In the genomic region with DNA sequence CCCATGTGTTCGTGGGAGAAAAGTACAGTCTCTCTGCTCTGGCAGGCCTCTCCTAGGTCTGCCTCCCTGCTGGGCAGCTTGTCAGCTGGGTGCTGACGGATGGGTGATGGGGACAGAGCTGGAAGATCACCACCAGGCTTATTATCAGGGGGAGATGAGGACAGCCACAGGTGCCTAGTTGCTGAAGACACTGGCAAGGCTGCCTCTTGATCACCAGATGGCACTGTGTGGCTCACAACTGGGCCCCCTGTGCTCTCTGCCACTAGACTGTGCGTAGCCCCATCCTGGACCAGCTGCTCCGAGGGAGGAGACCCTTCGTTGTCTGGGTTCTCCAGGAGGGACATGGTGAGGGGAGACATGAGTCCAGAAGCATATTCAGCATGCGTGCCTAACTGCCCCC, we compare ENCODE assay signal across 9 cellular contexts.
DNase-seq lines count a peak whose midpoint lies in the region; ATAC-seq, FAIRE-seq and TF ChIP-seq lines count a peak whose summit lies in the region.
"Had no signal": no experiment of that assay in that cellular context is flagged by ENCODE, and none has a peak within 500 bp of the region (broad histone marks: within the 10 kb centered on the region; RNA-seq: fewer than 3 reads in every experiment).

No MANE protein-coding gene starts in this region.

- no peak overlapping the region for H2AFZ ChIP-seq in GM23248

- H3K36me3 Mint-ChIP-seq in WTC11, result peaks cover 4% of the 10 kb centered on the region; the same call in 1 of the 2 replicates

- intact Hi-C loops in kidney (cut with DNase I), result no loop called here

- no peak overlapping the region for H3K4me3 Mint-ChIP-seq in WTC11

- in situ Hi-C loops in GM23248 (cut with MboI), result no loop called here

- peaks cover 44% of the 10 kb centered on the region for H3F3A ChIP-seq in GM23248 (ENCODE audit: insufficient read depth)

- H3K36me3 ChIP-seq in GM23248 (ENCODE audit: low read depth) (peaks cover 3% of the 10 kb centered on the region; the same call in 1 of the 2 replicates), kidney (ENCODE audit: control insufficient read depth in 1 of 2, insufficient read depth in 2 of 2, low read length in 2 of 2) (peaks cover 6 to 14% of the 10 kb centered on the region in 2 donors)

- H3K4me3 ChIP-seq in AG04450 (ENCODE audit: low read depth, low read length) (no peak overlapping the region), GM23248 (no peak overlapping the region), kidney (ENCODE audit: low read length in 2 of 2) (no peak overlapping the region)
- H3K4me3 ChIP-seq: MG63 had no signal

- no peaks in the 10 kb centered on the region for H3K4me1 Mint-ChIP-seq in WTC11

- no peaks in the 10 kb centered on the region for H3K9me2 ChIP-seq in GM23248 (ENCODE audit: insufficient read depth)

- H3K27me3 Mint-ChIP-seq in WTC11 (ENCODE audit: low read depth), result no peaks in the 10 kb centered on the region

- TF ChIP-seq CTCF in AG04450 (IDR thresholded peaks at IDR 0.05; ENCODE audit: low read depth, low read length) (0 out of 2 replicates have a peak, but pooled peaks have one; percentile 24), WTC11 (IDR thresholded peaks at IDR 0.05) (no peak), kidney (IDR thresholded peaks at IDR 0.05; ENCODE audit: borderline replicate concordance, extremely low read depth, insufficient read depth) (peak; percentile 17)

- no peaks in the 10 kb centered on the region for H3K79me2 ChIP-seq in GM23248 (ENCODE audit: insufficient read depth)

- no peaks in the 10 kb centered on the region for H4K20me1 ChIP-seq in GM23248 (ENCODE audit: insufficient read depth)

- H3K4me2 ChIP-seq in GM23248 (ENCODE audit: unreplicated experiment), result no peak overlapping the region

- no peak overlapping the region for H3K27ac Mint-ChIP-seq in WTC11

- ATAC-seq in WTC11 (peak; percentile 76), GM21515 (IDR thresholded peaks at IDR 0.05; ENCODE audit: unreplicated experiment) (no peak)

- DNase-seq in AG04450 (ENCODE audit: low read depth, low spot score) (no peak), GM23248 (peak; percentile 28), WTC11 (ENCODE audit: low spot score) (peak; percentile 28), kidney (no peak), activated gamma-delta T cell (lab: John Stamatoyannopoulos, UW) (no peak), SKM-1 treated with dmso at 0.1 percent for 144 hours (lab: John Stamatoyannopoulos, UW; ENCODE audit: unreplicated experiment) (no peak), NCI-H774 (lab: John Stamatoyannopoulos, UW) (no peak)
- DNase-seq: MG63 had no signal

- H3K4me1 ChIP-seq in GM23248 (ENCODE audit: insufficient read depth) (peaks cover 42% of the 10 kb centered on the region), kidney (ENCODE audit: control insufficient read depth in 1 of 2, insufficient read depth in 1 of 2, low read depth in 1 of 2, low read length in 2 of 2) (no peaks in the 10 kb centered on the region)

- H3K9ac ChIP-seq in GM23248, result peak overlapping the region; percentile 68; the same call in 1 of the 2 replicates
- H3K9ac ChIP-seq in kidney (ENCODE audit: low read length in 2 of 2), result no peak overlapping the region

- POLR2A ChIA-PET in AG04450 (lab: Yijun Ruan, JAX), result no interaction called here
- POLR2A ChIA-PET in WTC11 (lab: Charles Lee), result no interaction called here

- no peak overlapping the region for H3K27ac ChIP-seq in AG04450 (ENCODE audit: low read depth, low read length)
- H3K27ac ChIP-seq in GM23248, result peak overlapping the region; percentile 89
- no peak overlapping the region for H3K27ac ChIP-seq in kidney (ENCODE audit: low read depth in 2 of 2, low read length in 2 of 2)

- CTCF ChIA-PET in AG04450 (lab: Charles Lee) (interaction anchor here (0.6 to 5.5 kb wide), 3 partner anchors 8 to 182 kb away, joined by 6 to 40 read pairs (median 16); no protein-coding TSS in a partner anchor), WTC11 (lab: Charles Lee) (interaction anchor here (1.0 to 4.6 kb wide), 9 partner anchors 65 to 348 kb away, joined by 3 to 33 read pairs (median 4); a partner anchor contains a TSS)

- H3K9me3 ChIP-seq in AG04450 (ENCODE audit: control insufficient read depth, insufficient read depth, low read length) (no peaks in the 10 kb centered on the region), GM23248 (ENCODE audit: low read depth) (no peaks in the 10 kb centered on the region), kidney (ENCODE audit: control insufficient read depth in 1 of 2, low read length in 2 of 2) (no peaks in the 10 kb centered on the region)
- H3K9me3 ChIP-seq: MG63 had no signal

- H3K27me3 ChIP-seq in AG04450 (ENCODE audit: control insufficient read depth, insufficient read depth, low read length), result no peaks in the 10 kb centered on the region
- H3K27me3 ChIP-seq in GM23248 (replicated peaks; ENCODE audit: insufficient read depth), result no peaks in the 10 kb centered on the region
- H3K27me3 ChIP-seq: MG63 had no signal

- H3K9me3 Mint-ChIP-seq in WTC11, result no peaks in the 10 kb centered on the region

- 92 to 93% methylated on average over 6 of the region's 6 CpGs for WGBS in GM23248 (ENCODE audit: low coverage in 1 of 2, low lambda C conversion rate in 2 of 2, missing lambda C conversion rate in 2 of 2), 2 experiments

- FAIRE-seq in kidney (lab: Jason Lieb, UNC), result no peak

TF ChIP-seq in WTC11, 78 proteins besides CTCF, POLR2A, EP300 and RAD21 (continues in another document):
- TF ChIP-seq, protein P1, sequence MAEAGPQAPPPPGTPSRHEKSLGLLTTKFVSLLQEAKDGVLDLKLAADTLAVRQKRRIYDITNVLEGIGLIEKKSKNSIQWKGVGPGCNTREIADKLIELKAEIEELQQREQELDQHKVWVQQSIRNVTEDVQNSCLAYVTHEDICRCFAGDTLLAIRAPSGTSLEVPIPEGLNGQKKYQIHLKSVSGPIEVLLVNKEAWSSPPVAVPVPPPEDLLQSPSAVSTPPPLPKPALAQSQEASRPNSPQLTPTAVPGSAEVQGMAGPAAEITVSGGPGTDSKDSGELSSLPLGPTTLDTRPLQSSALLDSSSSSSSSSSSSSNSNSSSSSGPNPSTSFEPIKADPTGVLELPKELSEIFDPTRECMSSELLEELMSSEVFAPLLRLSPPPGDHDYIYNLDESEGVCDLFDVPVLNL (CRISPR knock-in tag; IDR thresholded peaks at IDR 0.05; ENCODE audit: borderline replicate concordance, low read depth), result no peak
- no peak for TF ChIP-seq ZNF423 (CRISPR knock-in tag; IDR thresholded peaks at IDR 0.05)
- no peak for TF ChIP-seq IRF2 (CRISPR knock-in tag; IDR thresholded peaks at IDR 0.05; ENCODE audit: borderline replicate concordance, low read depth)
- TF ChIP-seq SMAD4 (CRISPR knock-in tag; IDR thresholded peaks at IDR 0.05), result no peak
- TF ChIP-seq KAT7 (CRISPR knock-in tag; IDR thresholded peaks at IDR 0.05; ENCODE audit: borderline replicate concordance), result no peak
- no peak for TF ChIP-seq TCF7 (CRISPR knock-in tag; IDR thresholded peaks at IDR 0.05; ENCODE audit: low read depth)
- TF ChIP-seq, protein P2, sequence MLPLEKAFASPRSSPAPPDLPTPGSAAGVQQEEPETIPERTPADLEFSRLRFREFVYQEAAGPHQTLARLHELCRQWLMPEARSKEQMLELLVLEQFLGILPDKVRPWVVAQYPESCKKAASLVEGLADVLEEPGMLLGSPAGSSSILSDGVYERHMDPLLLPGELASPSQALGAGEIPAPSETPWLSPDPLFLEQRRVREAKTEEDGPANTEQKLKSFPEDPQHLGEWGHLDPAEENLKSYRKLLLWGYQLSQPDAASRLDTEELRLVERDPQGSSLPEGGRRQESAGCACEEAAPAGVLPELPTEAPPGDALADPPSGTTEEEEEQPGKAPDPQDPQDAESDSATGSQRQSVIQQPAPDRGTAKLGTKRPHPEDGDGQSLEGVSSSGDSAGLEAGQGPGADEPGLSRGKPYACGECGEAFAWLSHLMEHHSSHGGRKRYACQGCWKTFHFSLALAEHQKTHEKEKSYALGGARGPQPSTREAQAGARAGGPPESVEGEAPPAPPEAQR (CRISPR knock-in tag; IDR thresholded peaks at IDR 0.05), result no peak
- TF ChIP-seq, protein P3, sequence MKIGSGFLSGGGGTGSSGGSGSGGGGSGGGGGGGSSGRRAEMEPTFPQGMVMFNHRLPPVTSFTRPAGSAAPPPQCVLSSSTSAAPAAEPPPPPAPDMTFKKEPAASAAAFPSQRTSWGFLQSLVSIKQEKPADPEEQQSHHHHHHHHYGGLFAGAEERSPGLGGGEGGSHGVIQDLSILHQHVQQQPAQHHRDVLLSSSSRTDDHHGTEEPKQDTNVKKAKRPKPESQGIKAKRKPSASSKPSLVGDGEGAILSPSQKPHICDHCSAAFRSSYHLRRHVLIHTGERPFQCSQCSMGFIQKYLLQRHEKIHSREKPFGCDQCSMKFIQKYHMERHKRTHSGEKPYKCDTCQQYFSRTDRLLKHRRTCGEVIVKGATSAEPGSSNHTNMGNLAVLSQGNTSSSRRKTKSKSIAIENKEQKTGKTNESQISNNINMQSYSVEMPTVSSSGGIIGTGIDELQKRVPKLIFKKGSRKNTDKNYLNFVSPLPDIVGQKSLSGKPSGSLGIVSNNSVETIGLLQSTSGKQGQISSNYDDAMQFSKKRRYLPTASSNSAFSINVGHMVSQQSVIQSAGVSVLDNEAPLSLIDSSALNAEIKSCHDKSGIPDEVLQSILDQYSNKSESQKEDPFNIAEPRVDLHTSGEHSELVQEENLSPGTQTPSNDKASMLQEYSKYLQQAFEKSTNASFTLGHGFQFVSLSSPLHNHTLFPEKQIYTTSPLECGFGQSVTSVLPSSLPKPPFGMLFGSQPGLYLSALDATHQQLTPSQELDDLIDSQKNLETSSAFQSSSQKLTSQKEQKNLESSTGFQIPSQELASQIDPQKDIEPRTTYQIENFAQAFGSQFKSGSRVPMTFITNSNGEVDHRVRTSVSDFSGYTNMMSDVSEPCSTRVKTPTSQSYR (CRISPR knock-in tag; IDR thresholded peaks at IDR 0.05), result no peak
- TF ChIP-seq SMAD3 (CRISPR knock-in tag; IDR thresholded peaks at IDR 0.05; ENCODE audit: borderline replicate concordance), result no peak
- TF ChIP-seq JUN (CRISPR knock-in tag; IDR thresholded peaks at IDR 0.05), result no peak
- no peak for TF ChIP-seq TEAD4 (CRISPR knock-in tag; IDR thresholded peaks at IDR 0.05)
- no peak for TF ChIP-seq CREM (CRISPR knock-in tag; IDR thresholded peaks at IDR 0.05)
- TF ChIP-seq, protein P4, sequence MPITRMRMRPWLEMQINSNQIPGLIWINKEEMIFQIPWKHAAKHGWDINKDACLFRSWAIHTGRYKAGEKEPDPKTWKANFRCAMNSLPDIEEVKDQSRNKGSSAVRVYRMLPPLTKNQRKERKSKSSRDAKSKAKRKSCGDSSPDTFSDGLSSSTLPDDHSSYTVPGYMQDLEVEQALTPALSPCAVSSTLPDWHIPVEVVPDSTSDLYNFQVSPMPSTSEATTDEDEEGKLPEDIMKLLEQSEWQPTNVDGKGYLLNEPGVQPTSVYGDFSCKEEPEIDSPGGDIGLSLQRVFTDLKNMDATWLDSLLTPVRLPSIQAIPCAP (CRISPR knock-in tag; IDR thresholded peaks at IDR 0.05), result no peak
- TF ChIP-seq ZBTB21 (CRISPR knock-in tag; IDR thresholded peaks at IDR 0.05; ENCODE audit: borderline replicate concordance), result no peak

Comparison
In these comparisons a context has a peak if more than half of its experiments do, and no peak if none do; other contexts are left out.
1. DNase-seq: peak in GM23248 (single experiment) and WTC11 (single experiment); none in AG04450 (single experiment), kidney (single experiment), activated gamma-delta T cell (single experiment), SKM-1 treated with dmso at 0.1 percent for 144 hours (single experiment) and NCI-H774 (single experiment).